In genomic region chr9:115158666-115159481, GRCh38 we compare ENCODE assay signal across 17 cellular contexts. TPM values are rescaled to one million over a fixed set of nuclear protein-coding genes. Genes with fewer than 3 reads are reported as not detected.
DNase-seq lines count a peak whose midpoint lies in the region; ATAC-seq, FAIRE-seq and TF ChIP-seq lines count a peak whose summit lies in the region.
"Had no signal": no experiment of that assay in that cellular context is flagged by ENCODE, and none has a peak within 500 bp of the region (broad histone marks: within the 10 kb centered on the region; RNA-seq: fewer than 3 reads in every experiment).

No MANE protein-coding gene starts in this region.

- H3K4me1 ChIP-seq in K562 (replicated peaks in 1 of 2; ENCODE audit: control insufficient read depth in 2 of 2, insufficient read depth in 2 of 2, low read length in 2 of 2) = no peaks in the 10 kb centered on the region
- H3K4me1 ChIP-seq: HAP-1, heart right ventricle had no signal

- TF ChIP-seq CTCF in K562 (IDR thresholded peaks at IDR 0.05 in 2 of 3, conservative IDR thresholded peaks at IDR 0.05 in 1 of 3; ENCODE audit: insufficient read depth in 2 of 3, low read depth in 1 of 3, low read length in 3 of 3) (no peak), kidney epithelial cell (IDR thresholded peaks at IDR 0.05; ENCODE audit: insufficient read depth, low read length, poor library complexity, severe bottlenecking) (no peak), omental fat pad (IDR thresholded peaks at IDR 0.05) (no peak), progenitor cell of endocrine pancreas (IDR thresholded peaks at IDR 0.05; ENCODE audit: unreplicated experiment) (no peak)

- in situ Hi-C loops in K562 (cut with MboI) = no loop called here

- H3K27me3 Mint-ChIP-seq in stimulated activated naive CD8-positive, alpha-beta T cell treated with anti-CD3 and anti-CD28 coated beads, Interleukin-15, amount 100 ng/mL, for 72 hours = peaks cover 36% of the 10 kb centered on the region
- H3K27me3 Mint-ChIP-seq in progenitor cell of endocrine pancreas = no peaks in the 10 kb centered on the region

- H3K79me2 ChIP-seq in K562 (ENCODE audit: control insufficient read depth, insufficient read depth, low read length) = no peaks in the 10 kb centered on the region

- peaks cover 7 to 10% of the 10 kb centered on the region in 2 donors for H3K9me3 Mint-ChIP-seq in stimulated activated naive CD8-positive, alpha-beta T cell treated with anti-CD3 and anti-CD28 coated beads, Interleukin-15, amount 100 ng/mL, for 72 hours
- H3K9me3 Mint-ChIP-seq in progenitor cell of endocrine pancreas (ENCODE audit: low read depth) = peaks cover 4% of the 10 kb centered on the region

- no peak for TF ChIP-seq RAD21 in K562 (CRISPR knock-in tag; conservative IDR thresholded peaks at IDR 0.05 in 1 of 2, IDR thresholded peaks at IDR 0.05 in 1 of 2)

- H3K27ac ChIP-seq in K562 (ENCODE audit: extremely low read depth, low read depth, low read length) = no peak overlapping the region
- H3K27ac ChIP-seq: heart right ventricle, KMS-11 had no signal

- H3K4me3 ChIP-seq in K562 = no peak overlapping the region
- no peak overlapping the region for H3K4me3 ChIP-seq in kidney epithelial cell (ENCODE audit: low read depth, low read length)
- H3K4me3 ChIP-seq: HAP-1, heart right ventricle had no signal

- H3K27ac Mint-ChIP-seq in stimulated activated naive CD8-positive, alpha-beta T cell treated with anti-CD3 and anti-CD28 coated beads, Interleukin-15, amount 100 ng/mL, for 72 hours = no peak overlapping the region
- H3K27ac Mint-ChIP-seq in progenitor cell of endocrine pancreas = no peak overlapping the region
- H3K27ac Mint-ChIP-seq: endodermal cell had no signal

- under 1% methylated on average over 7 of the region's 7 CpGs for WGBS in K562 (ENCODE audit: insufficient coverage, low coverage, missing lambda C conversion rate)

- no peaks in the 10 kb centered on the region for H3K9me1 ChIP-seq in K562 (ENCODE audit: control insufficient read depth, insufficient read depth, low read length)

- H3K4me2 ChIP-seq in K562 (ENCODE audit: insufficient read depth, low read length) = no peak overlapping the region
- H3K4me2 ChIP-seq: KMS-11 had no signal

- CTCF ChIA-PET in K562 (lab: Yijun Ruan, JAX; ENCODE audit: low intra/inter-chr PET ratio) = no interaction called here

- peak; percentile 46 for ATAC-seq in stimulated activated naive CD8-positive, alpha-beta T cell treated with anti-CD3 and anti-CD28 coated beads, Interleukin-15, Interleukin-2, amounts not matched to agents 100 U/mL and 50 U/mL, for 24 hours
- no peak for ATAC-seq in stimulated activated naive CD8-positive, alpha-beta T cell treated with anti-CD3 and anti-CD28 coated beads, Interleukin-15, amount 100 ng/mL, for 72 hours
- no peak for ATAC-seq in K562
- no peak for ATAC-seq in omental fat pad (ENCODE audit: low FRiP score)
- ATAC-seq: heart right ventricle had no signal

- H3K36me3 ChIP-seq in K562 (ENCODE audit: control insufficient read depth, insufficient read depth, low read length) = no peaks in the 10 kb centered on the region
- H3K36me3 ChIP-seq in kidney epithelial cell (ENCODE audit: control insufficient read depth, insufficient read depth, low read length) = no peaks in the 10 kb centered on the region
- H3K36me3 ChIP-seq: HAP-1, heart right ventricle had no signal

- no peak overlapping the region for H3K4me3 Mint-ChIP-seq in stimulated activated naive CD8-positive, alpha-beta T cell treated with anti-CD3 and anti-CD28 coated beads, Interleukin-15, amount 100 ng/mL, for 72 hours
- H3K4me3 Mint-ChIP-seq in progenitor cell of endocrine pancreas (ENCODE audit: low read depth) = no peak overlapping the region
- H3K4me3 Mint-ChIP-seq: endodermal cell had no signal

- FAIRE-seq in K562 (lab: Jason Lieb, UNC) = no peak

- no peak for TF ChIP-seq POLR2A in K562 (conservative IDR thresholded peaks at IDR 0.05)

- TF ChIP-seq EP300 in K562 (IDR thresholded peaks at IDR 0.05; ENCODE audit: low read length) = no peak

- POLR2A ChIA-PET in K562 (lab: Yijun Ruan, JAX) = interaction anchor here (0.9 kb wide), 1 partner anchor 74 kb away, joined by 3 read pairs; no protein-coding TSS in a partner anchor

- H3K27me3 ChIP-seq in K562 (ENCODE audit: control insufficient read depth in 2 of 2, insufficient read depth in 2 of 2, low read length in 2 of 2) (no peaks in the 10 kb centered on the region), kidney epithelial cell (ENCODE audit: control insufficient read depth, insufficient read depth, low read length) (no peaks in the 10 kb centered on the region)
- H3K27me3 ChIP-seq: heart right ventricle had no signal

- BruUV-seq in K562 (replicated peaks; lab: Mats Ljungman, UMichigan) = no TSS peak

- peak; percentile 3 for DNase-seq in stimulated activated naive CD8-positive, alpha-beta T cell treated with anti-CD3 and anti-CD28 coated beads, Interleukin-15, Interleukin-2, amounts not matched to agents 100 U/mL and 50 U/mL, for 24 hours
- no peak for DNase-seq in stimulated activated naive CD8-positive, alpha-beta T cell treated with anti-CD3 and anti-CD28 coated beads, Interleukin-15, amount 100 ng/mL, for 72 hours
- no peak for DNase-seq in K562 (ENCODE audit: extremely low read depth in 1 of 4, low spot score in 3 of 4)
- DNase-seq in kidney epithelial cell (ENCODE audit: low read depth) = peak; percentile 80
- DNase-seq in MV-4-11 (lab: John Stamatoyannopoulos, UW) = no peak
- no peak for DNase-seq in omental fat pad (ENCODE audit: low spot score)
- DNase-seq in progenitor cell of endocrine pancreas (ENCODE audit: low spot score, unreplicated experiment) = no peak
- no peak for DNase-seq in A172 (ENCODE audit: low spot score)
- DNase-seq: activated CD8-positive, alpha-beta memory T cell treated with anti-CD3 and anti-CD28 coated beads for 24 hours; activated effector memory CD4-positive, alpha-beta T cell treated with anti-CD3 and anti-CD28 coated beads, Interleukin-2, amount 50 U/mL, for 16 hours; central memory CD4-positive, alpha-beta T cell; endodermal cell; heart right ventricle; NCI-H1417 treated with DMSO at 0.1 percent for 48 hours had no signal

- intact Hi-C loops in K562 (cut with micrococcal nuclease) = no loop called here

- peaks cover 6% of the 10 kb centered on the region for H3K4me1 Mint-ChIP-seq in stimulated activated naive CD8-positive, alpha-beta T cell treated with anti-CD3 and anti-CD28 coated beads, Interleukin-15, amount 100 ng/mL, for 72 hours
- peaks cover 3% of the 10 kb centered on the region for H3K4me1 Mint-ChIP-seq in progenitor cell of endocrine pancreas (ENCODE audit: low read depth)

- no peaks in the 10 kb centered on the region for H3K36me3 Mint-ChIP-seq in progenitor cell of endocrine pancreas (ENCODE audit: insufficient read depth)

- no peaks in the 10 kb centered on the region for H3K9me3 ChIP-seq in K562 (replicated peaks; ENCODE audit: control insufficient read depth, insufficient read depth, low read depth, low read length)
- H3K9me3 ChIP-seq: HAP-1, heart right ventricle had no signal

- no peaks in the 10 kb centered on the region for H4K20me1 ChIP-seq in K562 (replicated peaks; ENCODE audit: control insufficient read depth, insufficient read depth, low read length)

- H3K9ac ChIP-seq in K562 (ENCODE audit: insufficient read depth in 1 of 2, low read depth in 2 of 2, low read length in 2 of 2) = no peak overlapping the region
- H3K9ac ChIP-seq: KMS-11 had no signal

- H2AFZ ChIP-seq in K562 (ENCODE audit: low read depth, low read length) = no peak overlapping the region

TF ChIP-seq in K562, 482 proteins besides CTCF, POLR2A, EP300 and RAD21:
- TF ChIP-seq MAFG (tag; conservative IDR thresholded peaks at IDR 0.05) (0 out of 2 replicates have a peak, but pooled peaks have one; percentile 6), ZNF217 (CRISPR knock-in tag; IDR thresholded peaks at IDR 0.05) (no peak)

RNA-seq across cellular contexts. Expression of gene TNC, which starts 40.9 kb away (rescaled TPM):
- total RNA-seq in K562 (2011; cell fraction: chromatin; rRNA removed; ENCODE audit: low replicate concordance) = 0.05 TPM in 1 of 2 replicates, not detected in the other
- total RNA-seq in K562 (2011; cell fraction: nucleolus; rRNA removed) = 0.17 TPM in 1 of 2 replicates, not detected in the other
- not detected in 2 replicates for total RNA-seq in K562 (2011; cell fraction: nucleoplasm; rRNA removed)
- total RNA-seq in K562 (2014; rRNA removed) (under 0.01 TPM in 1 of 2 replicates, not detected in the other), K562 (2014; rRNA removed; fragmentation: Illumina TruSeq; extraction: Trizol) (not detected in 2 replicates), K562 (2015; rRNA removed; fragmentation: Illumina TruSeq; extraction: Trizol) (not detected in 2 replicates), K562 (2021) (0.16 and 0.29 TPM in 2 replicates), kidney epithelial cell (289 and 342 TPM in 2 replicates), omental fat pad (10 to 100 TPM in 2 of 4 donors, 1 to 10 TPM in 2; 3.2 to 44.2 (median 10.0) TPM), progenitor cell of endocrine pancreas (5.1 and 15.1 TPM in 2 replicates)
- polyA plus RNA-seq in K562 (2011; rRNA removed) (not detected in 2 replicates), K562 (2014; fragmentation: Illumina TruSeq; extraction: Trizol) (not detected in 2 replicates), K562 (2014; fragmentation: Nextera tagmentation; extraction: Ambion mirVana) (not detected), K562 (2014; rRNA removed) (not detected in 2 replicates)
- polyA plus RNA-seq in K562 (2011; cell fraction: cytosol; rRNA removed) = not detected in 2 replicates
- polyA plus RNA-seq in K562 (2011; cell fraction: nucleus; rRNA removed) = not detected in 2 replicates
- 1.1 TPM in 1 of 2 replicates, not detected in the other for polyA plus RNA-seq in K562 (2012)
- polyA minus RNA-seq in K562 (2011; rRNA and poly(A)+ RNA removed) = not detected in 2 replicates
- not detected in 2 replicates for polyA minus RNA-seq in K562 (2011; cell fraction: cytosol; rRNA and poly(A)+ RNA removed)
- not detected in 2 replicates for polyA minus RNA-seq in K562 (2011; cell fraction: nucleus; rRNA and poly(A)+ RNA removed)
- total RNA-seq in A172 (2014; rRNA removed; shearing (Covaris generic)) = 0.67 and 1.4 TPM in 2 replicates
- total RNA-seq: NCI-H460 had no signal

Comparison
In these comparisons a context has a peak if more than half of its experiments do, and no peak if none do; other contexts are left out.
1. DNase-seq: peak in stimulated activated naive CD8-positive, alpha-beta T cell treated with anti-CD3 and anti-CD28 coated beads, Interleukin-15, Interleukin-2, amounts not matched to agents 100 U/mL and 50 U/mL, for 24 hours (single experiment) and kidney epithelial cell (single experiment); none in stimulated activated naive CD8-positive, alpha-beta T cell treated with anti-CD3 and anti-CD28 coated beads, Interleukin-15, amount 100 ng/mL, for 72 hours (0 of 2), K562 (0 of 4), MV-4-11 (single experiment), omental fat pad (single experiment), progenitor cell of endocrine pancreas (single experiment) and A172 (single experiment).